ENCODE assay signal across 26 cellular contexts in genomic region chr12:45329702-45330101, GRCh38.
"Had no signal": no experiment of that assay in that cellular context is flagged by ENCODE, and none has a peak within 500 bp of the region (broad histone marks: within the 10 kb centered on the region; RNA-seq: fewer than 3 reads in every experiment).

No MANE protein-coding gene starts in this region.

- H3K9me3 ChIP-seq: colonic mucosa, esophagus squamous epithelium, gastrocnemius medialis, heart right ventricle, left lung, lower lobe of right lung had no signal

- DNase-seq: colonic mucosa; cortex of kidney; effector CD8-positive, alpha-beta T cell; effector memory CD8-positive, alpha-beta T cell; endodermal cell; erythroblast; esophagus squamous epithelium; foreskin melanocyte; glutamatergic neuron; head of caudate nucleus; heart right ventricle; hippocampal formation; left cardiac atrium; left lung; left ventricle myocardium superior; lower lobe of right lung; mesenchymal stem cell; midbrain; naive thymus-derived CD4-positive, alpha-beta T cell had no signal

- H3K4me1 ChIP-seq: colonic mucosa, lower lobe of right lung had no signal

- H3K27me3 ChIP-seq: colonic mucosa, esophagus squamous epithelium, gastrocnemius medialis, heart right ventricle, left lung had no signal

- H3K27ac ChIP-seq: colonic mucosa, epithelial cell of prostate, esophagus squamous epithelium, heart right ventricle, left lung, lower lobe of right lung had no signal

- FAIRE-seq: endometrium, islet of Langerhans, keratinocyte had no signal

- H3K9me3 Mint-ChIP-seq: dendritic cell treated with granulocyte-macrophage colony-stimulating factor and Interleukin-4, amounts not matched to agents 40 ng/mL and 50 ng/mL, for 4 days; effector memory CD8-positive, alpha-beta T cell; endodermal cell; naive thymus-derived CD4-positive, alpha-beta T cell had no signal

- H3K36me3 ChIP-seq: colonic mucosa, lower lobe of right lung had no signal

- H3K4me3 Mint-ChIP-seq: dendritic cell treated with granulocyte-macrophage colony-stimulating factor and Interleukin-4, amounts not matched to agents 40 ng/mL and 50 ng/mL, for 4 days; effector memory CD8-positive, alpha-beta T cell; endodermal cell; naive thymus-derived CD4-positive, alpha-beta T cell had no signal

- H3K27me3 Mint-ChIP-seq: dendritic cell treated with granulocyte-macrophage colony-stimulating factor and Interleukin-4, amounts not matched to agents 40 ng/mL and 50 ng/mL, for 4 days; effector memory CD8-positive, alpha-beta T cell; naive thymus-derived CD4-positive, alpha-beta T cell had no signal

- ATAC-seq: effector memory CD8-positive, alpha-beta T cell; esophagus mucosa; left lung; lower lobe of right lung; naive thymus-derived CD4-positive, alpha-beta T cell had no signal

- H3K4me3 ChIP-seq: colonic mucosa, esophagus squamous epithelium, gastrocnemius medialis, heart right ventricle, left lung, lower lobe of right lung had no signal

- H3K27ac Mint-ChIP-seq: dendritic cell treated with granulocyte-macrophage colony-stimulating factor and Interleukin-4, amounts not matched to agents 40 ng/mL and 50 ng/mL, for 4 days; effector memory CD8-positive, alpha-beta T cell; endodermal cell; naive thymus-derived CD4-positive, alpha-beta T cell had no signal
